15 cellular contexts compared by ENCODE assay signal in the genomic region with DNA sequence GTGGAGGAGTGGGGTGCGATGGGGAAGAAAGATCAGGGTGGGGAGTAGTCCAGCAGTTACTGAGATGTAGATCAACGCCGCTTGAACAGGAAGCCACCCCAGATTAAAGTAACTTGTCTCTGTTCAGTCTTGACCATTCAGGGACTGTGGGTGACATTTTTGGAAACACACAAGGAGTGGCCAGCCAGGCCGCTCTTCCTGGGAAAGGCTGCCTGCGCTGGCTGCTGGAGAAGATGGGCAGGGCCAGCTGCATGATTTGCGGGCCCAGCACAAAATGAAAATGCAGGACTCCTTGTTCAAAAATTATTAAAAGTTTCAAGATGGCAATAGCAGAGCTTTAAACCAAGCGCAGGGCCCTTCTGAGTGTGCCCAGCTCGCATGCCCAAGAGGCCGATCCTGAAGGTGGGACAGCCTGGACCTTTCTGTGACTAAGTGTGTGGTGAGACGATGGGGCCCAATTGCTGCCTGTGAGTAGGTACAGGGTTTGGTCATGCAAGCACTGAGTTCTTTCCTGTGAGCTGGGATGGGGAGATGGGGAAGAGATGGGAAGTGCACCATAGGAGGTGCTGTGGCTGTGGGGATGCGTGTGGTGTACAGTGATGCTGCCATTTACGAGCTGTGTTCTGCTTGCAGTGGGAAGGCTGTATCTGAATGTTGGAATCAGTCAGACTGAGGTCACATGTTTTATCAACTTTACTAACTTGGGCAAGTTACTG. TPM values are rescaled to one million over a fixed set of nuclear protein-coding genes. Genes with fewer than 3 reads are reported as not detected.
DNase-seq lines count a peak whose midpoint lies in the region; ATAC-seq and TF ChIP-seq lines count a peak whose summit lies in the region.
"Had no signal": no experiment of that assay in that cellular context is flagged by ENCODE, and none has a peak within 500 bp of the region (broad histone marks: within the 10 kb centered on the region; RNA-seq: fewer than 3 reads in every experiment).

No MANE protein-coding gene starts in this region.

- peak; percentile 35 for DNase-seq in NCI-H748 (lab: John Stamatoyannopoulos, UW; ENCODE audit: unreplicated experiment)
- no peak for DNase-seq in NCI-H748 treated with DMSO at 0.1 percent for 48 hours (lab: John Stamatoyannopoulos, UW)
- peak; percentile 80 to 89 for DNase-seq in SJCRH30
- no peak for DNase-seq in activated T-helper 1 cell treated with anti-CD3 and anti-CD28 coated beads, Interleukin-12 subunit alpha, Interleukin-12 subunit beta, Interleukin-2, Interleukin-4 antibody, amounts not matched to agents 30 ng/mL and 10 ng/mL and 1 ng/mL, durations not matched to agents 14 hours and 24 hours and 36 hours (ENCODE audit: low spot score)
- DNase-seq in hepatocyte (ENCODE audit: low spot score) = no peak
- DNase-seq: activated CD4-positive, CD25-positive, alpha-beta regulatory T cell treated with anti-CD3 and anti-CD28 coated beads, Interleukin-2, amount 50 U/mL, for 72 hours; activated T-cell treated with anti-CD3 and anti-CD28 coated beads, Interleukin-2, amount 50 U/mL, for 72 hours; immature natural killer cell; naive thymus-derived CD8-positive, alpha-beta T cell; NCI-H1092; NK-92 treated with Interleukin-12 subunit alpha and Interleukin-12 subunit beta, amount 100 ng/mL, for 24 hours; trophoblast cell had no signal

- no peak for TF ChIP-seq POLR2A in gastroesophageal sphincter (IDR thresholded peaks at IDR 0.05)

- peak overlapping the region; percentile 91 for H3K27ac ChIP-seq in SJCRH30
- H3K27ac ChIP-seq in gastroesophageal sphincter = peak overlapping the region; percentile 35 to 99 (median 72)
- H3K27ac ChIP-seq in hepatocyte = no peak overlapping the region

- no peaks in the 10 kb centered on the region for H3K4me1 Mint-ChIP-seq in activated T-helper 1 cell treated with anti-CD3 and anti-CD28 coated beads, Interleukin-12 subunit alpha, Interleukin-12 subunit beta, Interleukin-2, Interleukin-4 antibody, amounts not matched to agents 30 ng/mL and 10 ng/mL and 1 ng/mL, durations not matched to agents 14 hours and 24 hours and 36 hours (ENCODE audit: low read depth)
- H3K4me1 Mint-ChIP-seq: immature natural killer cell had no signal

- no peaks in the 10 kb centered on the region for H3K9me2 ChIP-seq in hepatocyte (replicated peaks; ENCODE audit: insufficient read depth)

- no peaks in the 10 kb centered on the region for H3K27me3 Mint-ChIP-seq in activated T-helper 1 cell treated with anti-CD3 and anti-CD28 coated beads, Interleukin-12 subunit alpha, Interleukin-12 subunit beta, Interleukin-2, Interleukin-4 antibody, amounts not matched to agents 30 ng/mL and 10 ng/mL and 1 ng/mL, durations not matched to agents 14 hours and 24 hours and 36 hours (ENCODE audit: insufficient read depth)

- H3K9me3 Mint-ChIP-seq in activated T-helper 1 cell treated with anti-CD3 and anti-CD28 coated beads, Interleukin-12 subunit alpha, Interleukin-12 subunit beta, Interleukin-2, Interleukin-4 antibody, amounts not matched to agents 30 ng/mL and 10 ng/mL and 1 ng/mL, durations not matched to agents 14 hours and 24 hours and 36 hours = no peaks in the 10 kb centered on the region
- H3K9me3 Mint-ChIP-seq: activated T-cell treated with anti-CD3 and anti-CD28 coated beads, Interleukin-2, amount 50 U/mL, for 72 hours; naive thymus-derived CD8-positive, alpha-beta T cell had no signal

- H3K4me3 ChIP-seq in SJCRH30 (peak overlapping the region; percentile 51), gastroesophageal sphincter (no peak overlapping the region), skeletal muscle satellite cell (ENCODE audit: low read length) (no peak overlapping the region), hepatocyte (no peak overlapping the region)

- H3K79me2 ChIP-seq in hepatocyte = no peaks in the 10 kb centered on the region

- no peaks in the 10 kb centered on the region for H3K36me3 Mint-ChIP-seq in activated T-helper 1 cell treated with anti-CD3 and anti-CD28 coated beads, Interleukin-12 subunit alpha, Interleukin-12 subunit beta, Interleukin-2, Interleukin-4 antibody, amounts not matched to agents 30 ng/mL and 10 ng/mL and 1 ng/mL, durations not matched to agents 14 hours and 24 hours and 36 hours (ENCODE audit: low read depth)
- H3K36me3 Mint-ChIP-seq: immature natural killer cell; naive thymus-derived CD8-positive, alpha-beta T cell had no signal

- no peak overlapping the region for H2AFZ ChIP-seq in hepatocyte

- H3K4me3 Mint-ChIP-seq in activated T-helper 1 cell treated with anti-CD3 and anti-CD28 coated beads, Interleukin-12 subunit alpha, Interleukin-12 subunit beta, Interleukin-2, Interleukin-4 antibody, amounts not matched to agents 30 ng/mL and 10 ng/mL and 1 ng/mL, durations not matched to agents 14 hours and 24 hours and 36 hours = no peak overlapping the region
- H3K4me3 Mint-ChIP-seq: activated T-cell treated with anti-CD3 and anti-CD28 coated beads, Interleukin-2, amount 50 U/mL, for 72 hours; immature natural killer cell; naive thymus-derived CD8-positive, alpha-beta T cell had no signal

- no peaks in the 10 kb centered on the region for H3K9me3 ChIP-seq in SJCRH30 (replicated peaks)
- H3K9me3 ChIP-seq in gastroesophageal sphincter = no peaks in the 10 kb centered on the region
- H3K9me3 ChIP-seq in skeletal muscle satellite cell (replicated peaks; ENCODE audit: low read length) = no peaks in the 10 kb centered on the region
- H3K9me3 ChIP-seq in hepatocyte (ENCODE audit: low read depth) = no peaks in the 10 kb centered on the region

- no peak overlapping the region for H3K27ac Mint-ChIP-seq in activated T-helper 1 cell treated with anti-CD3 and anti-CD28 coated beads, Interleukin-12 subunit alpha, Interleukin-12 subunit beta, Interleukin-2, Interleukin-4 antibody, amounts not matched to agents 30 ng/mL and 10 ng/mL and 1 ng/mL, durations not matched to agents 14 hours and 24 hours and 36 hours
- H3K27ac Mint-ChIP-seq: activated T-cell treated with anti-CD3 and anti-CD28 coated beads, Interleukin-2, amount 50 U/mL, for 72 hours; immature natural killer cell; naive thymus-derived CD8-positive, alpha-beta T cell had no signal

- TF ChIP-seq CTCF in gastroesophageal sphincter (IDR thresholded peaks at IDR 0.05) (peak in 1 of 4 experiments; percentile 22), hepatocyte (IDR thresholded peaks at IDR 0.05; ENCODE audit: poor library complexity) (no peak)

- no peak for TF ChIP-seq EP300 in gastroesophageal sphincter (IDR thresholded peaks at IDR 0.05)

- no peaks in the 10 kb centered on the region for H4K20me1 ChIP-seq in hepatocyte (ENCODE audit: insufficient read depth, poor library complexity, severe bottlenecking)

- intact Hi-C loops in activated T-helper 1 cell treated with anti-CD3 and anti-CD28 coated beads, Interleukin-12 subunit alpha, Interleukin-12 subunit beta, Interleukin-2, Interleukin-4 antibody, amounts not matched to agents 30 ng/mL and 10 ng/mL and 1 ng/mL, durations not matched to agents 14 hours and 24 hours and 36 hours (cut with micrococcal nuclease) = no loop called here

- H3K4me1 ChIP-seq in SJCRH30 (peaks cover 12% of the 10 kb centered on the region), gastroesophageal sphincter (peaks cover 6 to 100% (median 60%) of the 10 kb centered on the region in 3 donors), skeletal muscle satellite cell (ENCODE audit: control insufficient read depth, insufficient read depth, low read length) (peaks cover 13% of the 10 kb centered on the region), hepatocyte (ENCODE audit: insufficient read depth) (no peaks in the 10 kb centered on the region)

- H3K4me2 ChIP-seq in skeletal muscle satellite cell (ENCODE audit: low read length) (peak overlapping the region; percentile 4), hepatocyte (no peak overlapping the region)

- H3K36me3 ChIP-seq in SJCRH30 = no peaks in the 10 kb centered on the region
- H3K36me3 ChIP-seq in gastroesophageal sphincter = peaks cover 0 to 6% of the 10 kb centered on the region in 2 donors
- H3K36me3 ChIP-seq in skeletal muscle satellite cell (ENCODE audit: insufficient read depth, low read length) = no peaks in the 10 kb centered on the region
- H3K36me3 ChIP-seq in hepatocyte (replicated peaks; ENCODE audit: insufficient read depth, low read depth) = no peaks in the 10 kb centered on the region

- ATAC-seq in gastroesophageal sphincter = no peak
- no peak for ATAC-seq in HG03039 (IDR thresholded peaks at IDR 0.05; ENCODE audit: unreplicated experiment)
- ATAC-seq: activated T-cell treated with anti-CD3 and anti-CD28 coated beads, Interleukin-2, amount 50 U/mL, for 72 hours; naive thymus-derived CD8-positive, alpha-beta T cell had no signal

- no peak overlapping the region for H3K9ac ChIP-seq in skeletal muscle satellite cell (ENCODE audit: low read depth, low read length)

- 45 to 74% methylated on average over 10 to 12 of the region's 12 CpGs for WGBS in gastroesophageal sphincter (ENCODE audit: low coverage in 1 of 2), 2 donors
- WGBS in hepatocyte (ENCODE audit: low lambda C conversion rate, missing lambda C conversion rate) = 94% methylated on average over 12 of the region's 12 CpGs

- H3K27me3 ChIP-seq in SJCRH30 (no peaks in the 10 kb centered on the region), gastroesophageal sphincter (no peaks in the 10 kb centered on the region), skeletal muscle satellite cell (ENCODE audit: control insufficient read depth, insufficient read depth, low read length) (no peaks in the 10 kb centered on the region), hepatocyte (no peaks in the 10 kb centered on the region)

RNA-seq across cellular contexts. Expression of gene DAAM2, which starts 51.3 kb away (rescaled TPM):
- total RNA-seq in SJCRH30 (2014; rRNA removed; shearing (Covaris generic)) = 3.5 and 3.6 TPM in 2 replicates
- total RNA-seq in gastroesophageal sphincter (100 to 1,000 TPM; 200 to 373 (median 270) TPM), hepatocyte (11.4 and 15.1 TPM in 2 replicates)
- total RNA-seq in skeletal muscle satellite cell (2012; rRNA removed) = 0.51 and 2.2 TPM in 2 replicates
- not detected in 2 replicates for total RNA-seq in activated T-helper 1 cell treated with anti-CD3 and anti-CD28 coated beads, Interleukin-12 subunit alpha, Interleukin-12 subunit beta, Interleukin-2, Interleukin-4 antibody, amounts not matched to agents 30 ng/mL and 10 ng/mL and 1 ng/mL, durations not matched to agents 14 hours and 24 hours and 36 hours
- polyA plus RNA-seq in hepatocyte = 8.3 and 11.7 TPM in 2 replicates
- total RNA-seq: activated T-cell treated with anti-CD3 and anti-CD28 coated beads, Interleukin-2, amount 50 U/mL, for 72 hours; naive thymus-derived CD8-positive, alpha-beta T cell had no signal
- polyA plus RNA-seq: immature natural killer cell; naive thymus-derived CD8-positive, alpha-beta T cell had no signal

Comparison
In these comparisons a context has a peak if more than half of its experiments do, and no peak if none do; other contexts are left out.
1. DNase-seq: peak in NCI-H748 (single experiment) and SJCRH30 (2 of 2); none in NCI-H748 treated with DMSO at 0.1 percent for 48 hours (single experiment), activated T-helper 1 cell treated with anti-CD3 and anti-CD28 coated beads, Interleukin-12 subunit alpha, Interleukin-12 subunit beta, Interleukin-2, Interleukin-4 antibody, amounts not matched to agents 30 ng/mL and 10 ng/mL and 1 ng/mL, durations not matched to agents 14 hours and 24 hours and 36 hours (single experiment) and hepatocyte (single experiment).
2. RNA of gene DAAM2, which starts 51.3 kb away (total RNA-seq): 200 to 373 TPM in gastroesophageal sphincter; 11.4 to 15.1 TPM in hepatocyte, 3.5 to 3.6 TPM in SJCRH30 and not detected in activated T-helper 1 cell treated with anti-CD3 and anti-CD28 coated beads, Interleukin-12 subunit alpha, Interleukin-12 subunit beta, Interleukin-2, Interleukin-4 antibody, amounts not matched to agents 30 ng/mL and 10 ng/mL and 1 ng/mL, durations not matched to agents 14 hours and 24 hours and 36 hours; every median in the first group is over 10 times any median in the second.